In the genomic region with DNA sequence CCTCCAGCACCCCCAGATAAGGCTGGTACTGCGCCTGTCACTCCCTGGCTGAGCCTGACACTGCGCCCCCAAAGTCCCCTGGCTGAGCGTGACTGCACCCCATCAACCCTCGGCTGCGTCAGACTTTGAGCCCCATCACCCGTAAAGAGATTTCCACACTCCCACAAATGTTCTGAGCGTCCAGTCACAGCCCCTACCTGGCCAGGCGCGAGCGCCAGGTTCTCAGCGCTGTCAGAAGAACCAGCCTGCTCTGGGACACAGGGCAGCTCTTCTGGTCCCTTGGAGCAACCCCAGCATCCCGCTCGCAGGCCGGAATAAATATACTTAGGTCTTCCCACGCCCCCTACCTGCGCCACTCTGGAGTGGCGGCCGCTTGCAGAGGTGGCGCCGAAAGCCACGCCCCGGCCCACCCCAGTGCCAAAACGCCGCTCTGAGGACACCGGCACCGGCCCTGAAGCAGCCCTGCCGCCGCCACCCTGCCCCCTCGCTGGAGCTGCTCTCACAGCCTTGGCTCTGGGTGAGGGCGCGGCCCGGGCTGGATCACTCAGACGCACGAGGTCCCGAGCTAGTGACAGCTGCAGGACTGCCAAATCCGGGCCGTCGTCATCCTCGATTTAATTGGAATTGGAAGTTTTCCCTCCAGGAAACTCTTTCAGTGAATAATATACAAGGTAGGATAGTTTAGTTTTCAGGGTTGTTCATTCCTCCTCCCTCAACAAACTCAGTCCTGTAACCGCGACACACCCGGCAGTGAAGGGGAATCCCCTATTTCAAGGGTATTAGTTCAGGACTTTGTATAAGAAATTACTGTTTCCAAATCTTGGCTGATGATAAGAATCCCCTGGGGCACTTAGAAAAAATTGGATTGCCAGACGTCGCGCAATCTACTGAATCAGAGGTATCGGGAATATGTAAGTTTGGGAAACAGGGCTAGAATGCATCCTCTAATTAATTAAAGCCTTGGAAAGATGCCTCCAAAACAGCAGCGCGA, we compare ENCODE assay signal across 8 cellular contexts. TPM values are rescaled to one million over a fixed set of nuclear protein-coding genes. Genes with fewer than 3 reads are reported as not detected.
A peak's percentile ranks its signal among the peaks of the same experiment; 100 is the strongest.
DNase-seq lines count a peak whose midpoint lies in the region; ATAC-seq, FAIRE-seq and TF ChIP-seq lines count a peak whose summit lies in the region.

No MANE protein-coding gene starts in this region.

- H3K9me3 ChIP-seq in MG63: no peaks in the 10 kb centered on the region

- no peak for TF ChIP-seq POLR2A in H54 (IDR thresholded peaks at IDR 0.05; ENCODE audit: low read depth, low read length)

- H3K27me3 ChIP-seq in MG63: no peaks in the 10 kb centered on the region

- FAIRE-seq in H54 (lab: Jason Lieb, UNC): no peak

- peak overlapping the region; percentile 67; the same call in 1 of the 2 replicates for H3K4me3 ChIP-seq in GM08714 (ENCODE audit: low read length)
- H3K4me3 ChIP-seq in MG63: peak overlapping the region; percentile 42

- peak; percentile 82 for DNase-seq in H54 (ENCODE audit: insufficient read length, low spot score)
- peak; percentile 58 for DNase-seq in MG63
- DNase-seq in activated CD4-positive, CD25-positive, alpha-beta regulatory T cell treated with anti-CD3 and anti-CD28 coated beads, Interleukin-2, amount 50 U/mL, for 72 hours: peak; percentile 63
- peak; percentile 71 for DNase-seq in cerebellum (ENCODE audit: low spot score)
- peak; percentile 99 for DNase-seq in left lobe of liver (ENCODE audit: low spot score)
- peak; percentile 46 to 52 for DNase-seq in stimulated activated CD4-positive, alpha-beta T cell treated with anti-CD3 and anti-CD28 coated beads, Interleukin-2, amount 100 ng/mL, for 48 hours
- DNase-seq in GOT3 (lab: John Stamatoyannopoulos, UW): no peak

- ATAC-seq in left lobe of liver: peak; percentile 77

- no peaks in the 10 kb centered on the region for H3K36me3 ChIP-seq in MG63

RNA-seq across cellular contexts. Expression of gene CEMIP2, which starts 1.2 kb away (rescaled TPM):
- 0.30 and 7.8 TPM in 2 replicates for total RNA-seq in MG63 (2014; rRNA removed; shearing (Covaris generic); ENCODE audit: low replicate concordance)
- total RNA-seq in cerebellum (43.7 TPM), left lobe of liver (43.3 TPM)
